10 cellular contexts compared by ENCODE assay signal in genomic region chr18:65753520-65753919, GRCh38. TPM values are rescaled to one million over a fixed set of nuclear protein-coding genes. Genes with fewer than 3 reads are reported as not detected.
A peak's percentile ranks its signal among the peaks of the same experiment; 100 is the strongest.
DNase-seq lines count a peak whose midpoint lies in the region; ATAC-seq and TF ChIP-seq lines count a peak whose summit lies in the region.
"Had no signal": no experiment of that assay in that cellular context is flagged by ENCODE, and none has a peak within 500 bp of the region (broad histone marks: within the 10 kb centered on the region; RNA-seq: fewer than 3 reads in every experiment).

No MANE protein-coding gene starts in this region.

- intact Hi-C loops in heart right ventricle (cut with DNase I), result no loop called here

- peak; percentile 18 for TF ChIP-seq CTCF in GM13976 (IDR thresholded peaks at IDR 0.05; ENCODE audit: borderline replicate concordance, control extremely low read depth, extremely low read depth, insufficient read depth, missing control alignments)
- TF ChIP-seq CTCF in heart right ventricle (IDR thresholded peaks at IDR 0.05), result peak in 4 of 9 donors; percentile 6 to 31 (median 14)

- DNase-seq in GM13976 (ENCODE audit: low spot score) (peak; percentile 26), MV-4-11 (lab: John Stamatoyannopoulos, UW) (peak; percentile 59), SJCRH30 (peak; percentile 75 to 84), kidney glomerular epithelial cell (lab: John Stamatoyannopoulos, UW) (peak; percentile 30), heart right ventricle (no peak)
- no peak for DNase-seq in effector CD8-positive, alpha-beta T cell (lab: John Stamatoyannopoulos, UW)
- no peak for DNase-seq in activated CD4-positive, CD25-positive, alpha-beta regulatory T cell treated with anti-CD3 and anti-CD28 coated beads, Interleukin-2, amount 50 U/mL, for 72 hours

- 5 to 8% methylated on average over 2 of the region's 2 CpGs for WGBS in heart right ventricle, 2 donors

- no peaks in the 10 kb centered on the region for H3K27me3 ChIP-seq in SJCRH30
- H3K27me3 ChIP-seq in heart right ventricle, result peaks cover 0 to 36% (median 26%) of the 10 kb centered on the region in 7 donors

- H3K4me1 ChIP-seq in SJCRH30 (peaks cover 36% of the 10 kb centered on the region), heart right ventricle (peaks cover 0 to 3% (median 0%) of the 10 kb centered on the region in 9 donors)

- in situ Hi-C loops in GM13976 (cut with MboI; ENCODE audit: low sequenced_read_pairs, unreplicated experiment), result no loop called here

- H3K27ac ChIP-seq in SJCRH30 (peak overlapping the region; percentile 55), heart right ventricle (no peak overlapping the region)

- H3K36me3 ChIP-seq in SJCRH30, result no peaks in the 10 kb centered on the region
- no peaks in the 10 kb centered on the region for H3K36me3 ChIP-seq in heart right ventricle

- H3K9me3 ChIP-seq in SJCRH30 (replicated peaks) (no peaks in the 10 kb centered on the region), heart right ventricle (no peaks in the 10 kb centered on the region)

- ATAC-seq in GM21515 (IDR thresholded peaks at IDR 0.05; ENCODE audit: unreplicated experiment), result no peak
- no peak for ATAC-seq in heart right ventricle
- ATAC-seq: HCT116 had no signal

- H3K4me3 ChIP-seq in SJCRH30 (peak overlapping the region; percentile 64), heart right ventricle (no peak overlapping the region)

RNA-seq across cellular contexts. Expression of gene CDH7, which starts 2.7 kb away (rescaled TPM):
- 6.8 and 7.8 TPM in 2 replicates for total RNA-seq in SJCRH30 (2014; rRNA removed; shearing (Covaris generic))
- total RNA-seq in heart right ventricle, result not detected
- polyA plus RNA-seq in heart right ventricle, result not detected
- polyA plus RNA-seq: adipose tissue had no signal

Comparison
In these comparisons a context has a peak if more than half of its experiments do, and no peak if none do; other contexts are left out.
1. DNase-seq: peak in GM13976 (single experiment), MV-4-11 (single experiment), SJCRH30 (2 of 2) and kidney glomerular epithelial cell (single experiment); none in heart right ventricle (0 of 2), effector CD8-positive, alpha-beta T cell (single experiment) and activated CD4-positive, CD25-positive, alpha-beta regulatory T cell treated with anti-CD3 and anti-CD28 coated beads, Interleukin-2, amount 50 U/mL, for 72 hours (single experiment).